8 cellular contexts compared by ENCODE assay signal in genomic region chr15:39786444-39787056, GRCh38. TPM values are rescaled to one million over a fixed set of nuclear protein-coding genes. Genes with fewer than 3 reads are reported as not detected.
DNase-seq lines count a peak whose midpoint lies in the region; ATAC-seq and TF ChIP-seq lines count a peak whose summit lies in the region.

No MANE protein-coding gene starts in this region.

- WGBS in right cardiac atrium, result 5% methylated on average over 5 of the region's 5 CpGs

- H3K27ac ChIP-seq in left ventricle myocardium inferior (replicated peaks) (no peak overlapping the region), right cardiac atrium (ENCODE audit: low read length) (no peak overlapping the region)

- intact Hi-C loops in left ventricle myocardium inferior (cut with micrococcal nuclease), result loop anchor here (5.0 kb wide), 1 partner anchor 86 kb away; no protein-coding TSS in a partner anchor
- intact Hi-C loops in right cardiac atrium (cut with DNase I), result loop anchor here in 2 of 4 donors (5.0 to 10.0 kb wide), 3 partner anchors 91 to 191 kb away; partner anchors contain the start of gene EIF2AK4 (in 1 of the 2)

- ATAC-seq in right cardiac atrium, result no peak
- no peak for ATAC-seq in HG02678 (IDR thresholded peaks at IDR 0.05; ENCODE audit: unreplicated experiment)

- peak; percentile 72 for TF ChIP-seq CTCF in left ventricle myocardium inferior (IDR thresholded peaks at IDR 0.05; ENCODE audit: borderline replicate concordance)
- peak; percentile 58 for TF ChIP-seq CTCF in fibroblast of villous mesenchyme (IDR thresholded peaks at IDR 0.05; ENCODE audit: insufficient read depth, low read depth, low read length)
- TF ChIP-seq CTCF in retinal pigment epithelial cell (conservative IDR thresholded peaks at IDR 0.05; ENCODE audit: low read depth, low read length), result peak; percentile 57

- H3K36me3 ChIP-seq in left ventricle myocardium inferior (no peaks in the 10 kb centered on the region), MG63 (peaks cover 10% of the 10 kb centered on the region)

- peaks cover 40% of the 10 kb centered on the region for H3K4me1 ChIP-seq in left ventricle myocardium inferior
- peaks cover 4% of the 10 kb centered on the region for H3K4me1 ChIP-seq in right cardiac atrium (ENCODE audit: control insufficient read depth, insufficient read depth, low read length)

- H3K9me3 ChIP-seq in left ventricle myocardium inferior (replicated peaks) (no peaks in the 10 kb centered on the region), right cardiac atrium (ENCODE audit: control insufficient read depth, low read length) (no peaks in the 10 kb centered on the region), MG63 (no peaks in the 10 kb centered on the region; the same call in 1 of the 2 replicates)

- no peak for DNase-seq in left ventricle myocardium inferior
- no peak for DNase-seq in right cardiac atrium
- peak; percentile 34 for DNase-seq in NCI-H1105 treated with DMSO at 0.1 percent for 48 hours (lab: John Stamatoyannopoulos, UW)
- DNase-seq in SKM-1 (lab: John Stamatoyannopoulos, UW; ENCODE audit: unreplicated experiment), result peak; percentile 69
- DNase-seq in fibroblast of villous mesenchyme (ENCODE audit: low read depth), result peak; percentile 77
- DNase-seq in retinal pigment epithelial cell (ENCODE audit: low read depth), result no peak
- no peak for DNase-seq in MG63

- H3K27me3 ChIP-seq in left ventricle myocardium inferior (ENCODE audit: low read depth) (no peaks in the 10 kb centered on the region), right cardiac atrium (ENCODE audit: control insufficient read depth, insufficient read depth) (no peaks in the 10 kb centered on the region), MG63 (no peaks in the 10 kb centered on the region)

- no peak overlapping the region for H3K4me3 ChIP-seq in left ventricle myocardium inferior
- no peak overlapping the region for H3K4me3 ChIP-seq in right cardiac atrium (ENCODE audit: low read length)
- H3K4me3 ChIP-seq in fibroblast of villous mesenchyme (ENCODE audit: low read depth, low read length), result no peak overlapping the region
- H3K4me3 ChIP-seq in retinal pigment epithelial cell (ENCODE audit: low read length), result no peak overlapping the region
- H3K4me3 ChIP-seq in MG63, result no peak overlapping the region

RNA-seq across cellular contexts. Expression of gene FSIP1, which starts 3.9 kb away (rescaled TPM):
- total RNA-seq in left ventricle myocardium inferior (1.2 TPM), right cardiac atrium (under 1 TPM; 0.25 to 0.53 (median 0.41) TPM), fibroblast of villous mesenchyme (0.97 and 2.6 TPM in 2 replicates)
- 0.16 TPM for polyA plus RNA-seq in right cardiac atrium
- 2.0 and 3.3 TPM in 2 replicates for total RNA-seq in MG63 (2014; rRNA removed; shearing (Covaris generic); ENCODE audit: low replicate concordance)

Comparison
In these comparisons a context has a peak if more than half of its experiments do, and no peak if none do; other contexts are left out.
1. DNase-seq: peak in NCI-H1105 treated with DMSO at 0.1 percent for 48 hours (single experiment), SKM-1 (single experiment) and fibroblast of villous mesenchyme (single experiment); none in left ventricle myocardium inferior (single experiment), right cardiac atrium (0 of 3), retinal pigment epithelial cell (single experiment) and MG63 (single experiment).
2. Peak in every context shown above with its lines, with median percentiles within 50 percentile points of each other: CTCF ChIP-seq.